In genomic region chrX:6184900-6185515, GRCh38 we compare ENCODE assay signal across 1 cellular context.
TF ChIP-seq lines count a peak whose summit lies in the region.

No MANE protein-coding gene starts in this region.

TF ChIP-seq in GM12878, 131 proteins besides CTCF, POLR2A, EP300 and RAD21 (continued from another document):
- TF ChIP-seq TARDBP (IDR thresholded peaks at IDR 0.05; ENCODE audit: borderline replicate concordance) (no peak), ZNF622 (IDR thresholded peaks at IDR 0.05) (no peak), BCL11A (IDR thresholded peaks at IDR 0.05; ENCODE audit: low read depth, low read length) (peak; percentile 20; the same call in 1 of the 2 replicates), CEBPZ (IDR thresholded peaks at IDR 0.05; ENCODE audit: low read depth, low read length) (no peak), NFIC (IDR thresholded peaks at IDR 0.05; ENCODE audit: low read depth, low read length) (no peak), SREBF2 (IDR thresholded peaks at IDR 0.05; ENCODE audit: low read length) (no peak), ATF7 (IDR thresholded peaks at IDR 0.05; ENCODE audit: low read depth) (no peak), ZNF217 (IDR thresholded peaks at IDR 0.05) (no peak), ZNF24 (IDR thresholded peaks at IDR 0.05) (no peak)
TF ChIP-seq in GM12878: peak in this region for 6.
